Comparison of ENCODE assay signal across 1 cellular context in the genomic region with DNA sequence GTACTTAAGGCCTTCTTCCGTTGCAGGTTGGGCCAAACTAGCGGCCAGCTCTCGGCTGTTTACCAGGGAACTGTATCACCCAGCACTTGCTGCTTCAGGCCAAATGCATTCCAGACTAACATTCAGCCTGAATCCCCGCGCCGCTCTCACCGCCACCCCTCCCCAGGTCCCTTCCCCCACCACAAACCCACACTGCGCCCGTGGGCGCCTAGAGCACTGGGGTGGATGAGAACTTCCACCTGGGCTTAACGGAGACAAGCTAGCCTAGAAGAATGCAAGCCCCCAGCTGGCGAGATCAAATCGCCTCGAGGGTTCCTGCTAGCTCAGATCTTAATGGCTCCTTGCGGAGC.
TF ChIP-seq lines count a peak whose summit lies in the region.

No MANE protein-coding gene starts in this region.

TF ChIP-seq in K562, 482 proteins besides CTCF, POLR2A, EP300 and RAD21 (continued from another document and continues in another):
- TF ChIP-seq, protein P1, sequence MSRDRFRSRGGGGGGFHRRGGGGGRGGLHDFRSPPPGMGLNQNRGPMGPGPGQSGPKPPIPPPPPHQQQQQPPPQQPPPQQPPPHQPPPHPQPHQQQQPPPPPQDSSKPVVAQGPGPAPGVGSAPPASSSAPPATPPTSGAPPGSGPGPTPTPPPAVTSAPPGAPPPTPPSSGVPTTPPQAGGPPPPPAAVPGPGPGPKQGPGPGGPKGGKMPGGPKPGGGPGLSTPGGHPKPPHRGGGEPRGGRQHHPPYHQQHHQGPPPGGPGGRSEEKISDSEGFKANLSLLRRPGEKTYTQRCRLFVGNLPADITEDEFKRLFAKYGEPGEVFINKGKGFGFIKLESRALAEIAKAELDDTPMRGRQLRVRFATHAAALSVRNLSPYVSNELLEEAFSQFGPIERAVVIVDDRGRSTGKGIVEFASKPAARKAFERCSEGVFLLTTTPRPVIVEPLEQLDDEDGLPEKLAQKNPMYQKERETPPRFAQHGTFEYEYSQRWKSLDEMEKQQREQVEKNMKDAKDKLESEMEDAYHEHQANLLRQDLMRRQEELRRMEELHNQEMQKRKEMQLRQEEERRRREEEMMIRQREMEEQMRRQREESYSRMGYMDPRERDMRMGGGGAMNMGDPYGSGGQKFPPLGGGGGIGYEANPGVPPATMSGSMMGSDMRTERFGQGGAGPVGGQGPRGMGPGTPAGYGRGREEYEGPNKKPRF (IDR thresholded peaks at IDR 0.05; ENCODE audit: low read depth, low read length), result no peak
- TF ChIP-seq COPS2 (conservative IDR thresholded peaks at IDR 0.05), result no peak
- TF ChIP-seq RBFOX2 (IDR thresholded peaks at IDR 0.05; ENCODE audit: low read depth, low read length), result no peak
- no peak for TF ChIP-seq FOXK2 (conservative IDR thresholded peaks at IDR 0.05 in 1 of 2, IDR thresholded peaks at IDR 0.05 in 1 of 2; ENCODE audit: low read depth in 2 of 2)
- TF ChIP-seq ARID2 (IDR thresholded peaks at IDR 0.05), result 0 out of 2 replicates have a peak, but pooled peaks have one; percentile 24
- no peak for TF ChIP-seq ZBTB7A (IDR thresholded peaks at IDR 0.05; ENCODE audit: borderline replicate concordance, control insufficient read depth, low read depth, low read length)
- TF ChIP-seq, protein P2, sequence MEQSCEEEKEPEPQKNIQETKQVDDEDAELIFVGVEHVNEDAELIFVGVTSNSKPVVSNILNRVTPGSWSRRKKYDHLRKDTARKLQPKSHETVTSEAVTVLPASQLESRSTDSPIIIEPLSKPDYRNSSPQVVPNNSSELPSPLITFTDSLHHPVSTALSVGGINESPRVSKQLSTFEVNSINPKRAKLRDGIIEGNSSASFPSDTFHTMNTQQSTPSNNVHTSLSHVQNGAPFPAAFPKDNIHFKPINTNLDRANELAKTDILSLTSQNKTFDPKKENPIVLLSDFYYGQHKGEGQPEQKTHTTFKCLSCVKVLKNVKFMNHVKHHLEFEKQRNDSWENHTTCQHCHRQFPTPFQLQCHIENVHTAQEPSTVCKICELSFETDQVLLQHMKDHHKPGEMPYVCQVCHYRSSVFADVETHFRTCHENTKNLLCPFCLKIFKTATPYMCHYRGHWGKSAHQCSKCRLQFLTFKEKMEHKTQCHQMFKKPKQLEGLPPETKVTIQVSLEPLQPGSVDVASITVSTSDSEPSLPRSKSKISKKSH (CRISPR knock-in tag; IDR thresholded peaks at IDR 0.05), result no peak
- TF ChIP-seq ADNP (tag; IDR thresholded peaks at IDR 0.05), result no peak
- TF ChIP-seq POLR2AphosphoS2 (IDR thresholded peaks at IDR 0.05; ENCODE audit: low read length), result no peak
- TF ChIP-seq ZNF408 (CRISPR knock-in tag; IDR thresholded peaks at IDR 0.05; ENCODE audit: low read depth), result no peak
- TF ChIP-seq U2AF1 (optimal IDR thresholded peaks at IDR 0.05; ENCODE audit: low read depth, low read length), result no peak
- TF ChIP-seq BRCA1 (IDR thresholded peaks at IDR 0.05), result no peak
- no peak for TF ChIP-seq BRCA1 (CRISPR knock-in tag; IDR thresholded peaks at IDR 0.05)
- no peak for TF ChIP-seq ILF3 (IDR thresholded peaks at IDR 0.05; ENCODE audit: borderline replicate concordance)
- no peak for TF ChIP-seq NCOA2 (IDR thresholded peaks at IDR 0.05; ENCODE audit: partially characterized antibody in 2 of 2)
- TF ChIP-seq ZNF445 (CRISPR knock-in tag; IDR thresholded peaks at IDR 0.05; ENCODE audit: low read depth), result no peak
- TF ChIP-seq, protein P3, sequence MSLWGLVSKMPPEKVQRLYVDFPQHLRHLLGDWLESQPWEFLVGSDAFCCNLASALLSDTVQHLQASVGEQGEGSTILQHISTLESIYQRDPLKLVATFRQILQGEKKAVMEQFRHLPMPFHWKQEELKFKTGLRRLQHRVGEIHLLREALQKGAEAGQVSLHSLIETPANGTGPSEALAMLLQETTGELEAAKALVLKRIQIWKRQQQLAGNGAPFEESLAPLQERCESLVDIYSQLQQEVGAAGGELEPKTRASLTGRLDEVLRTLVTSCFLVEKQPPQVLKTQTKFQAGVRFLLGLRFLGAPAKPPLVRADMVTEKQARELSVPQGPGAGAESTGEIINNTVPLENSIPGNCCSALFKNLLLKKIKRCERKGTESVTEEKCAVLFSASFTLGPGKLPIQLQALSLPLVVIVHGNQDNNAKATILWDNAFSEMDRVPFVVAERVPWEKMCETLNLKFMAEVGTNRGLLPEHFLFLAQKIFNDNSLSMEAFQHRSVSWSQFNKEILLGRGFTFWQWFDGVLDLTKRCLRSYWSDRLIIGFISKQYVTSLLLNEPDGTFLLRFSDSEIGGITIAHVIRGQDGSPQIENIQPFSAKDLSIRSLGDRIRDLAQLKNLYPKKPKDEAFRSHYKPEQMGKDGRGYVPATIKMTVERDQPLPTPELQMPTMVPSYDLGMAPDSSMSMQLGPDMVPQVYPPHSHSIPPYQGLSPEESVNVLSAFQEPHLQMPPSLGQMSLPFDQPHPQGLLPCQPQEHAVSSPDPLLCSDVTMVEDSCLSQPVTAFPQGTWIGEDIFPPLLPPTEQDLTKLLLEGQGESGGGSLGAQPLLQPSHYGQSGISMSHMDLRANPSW (CRISPR knock-in tag; IDR thresholded peaks at IDR 0.05), result 0 out of 2 replicates have a peak, but pooled peaks have one; percentile 22
- TF ChIP-seq ZNF699 (CRISPR knock-in tag; IDR thresholded peaks at IDR 0.05; ENCODE audit: insufficient replicate concordance), result no peak
- no peak for TF ChIP-seq JUND (IDR thresholded peaks at IDR 0.05; ENCODE audit: borderline replicate concordance, low read depth, low read length)
- no peak for TF ChIP-seq JUND (tag; IDR thresholded peaks at IDR 0.05; ENCODE audit: borderline replicate concordance, low read depth, low read length)
- TF ChIP-seq, protein P4, sequence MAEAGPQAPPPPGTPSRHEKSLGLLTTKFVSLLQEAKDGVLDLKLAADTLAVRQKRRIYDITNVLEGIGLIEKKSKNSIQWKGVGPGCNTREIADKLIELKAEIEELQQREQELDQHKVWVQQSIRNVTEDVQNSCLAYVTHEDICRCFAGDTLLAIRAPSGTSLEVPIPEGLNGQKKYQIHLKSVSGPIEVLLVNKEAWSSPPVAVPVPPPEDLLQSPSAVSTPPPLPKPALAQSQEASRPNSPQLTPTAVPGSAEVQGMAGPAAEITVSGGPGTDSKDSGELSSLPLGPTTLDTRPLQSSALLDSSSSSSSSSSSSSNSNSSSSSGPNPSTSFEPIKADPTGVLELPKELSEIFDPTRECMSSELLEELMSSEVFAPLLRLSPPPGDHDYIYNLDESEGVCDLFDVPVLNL (CRISPR knock-in tag; IDR thresholded peaks at IDR 0.05; ENCODE audit: low read depth), result no peak
- no peak for TF ChIP-seq ZNF12 (CRISPR knock-in tag; IDR thresholded peaks at IDR 0.05)
- no peak for TF ChIP-seq KLF1 (tag; IDR thresholded peaks at IDR 0.05)
- TF ChIP-seq ZNF644 (tag; IDR thresholded peaks at IDR 0.05; ENCODE audit: low read depth), result no peak
- TF ChIP-seq, protein P5, sequence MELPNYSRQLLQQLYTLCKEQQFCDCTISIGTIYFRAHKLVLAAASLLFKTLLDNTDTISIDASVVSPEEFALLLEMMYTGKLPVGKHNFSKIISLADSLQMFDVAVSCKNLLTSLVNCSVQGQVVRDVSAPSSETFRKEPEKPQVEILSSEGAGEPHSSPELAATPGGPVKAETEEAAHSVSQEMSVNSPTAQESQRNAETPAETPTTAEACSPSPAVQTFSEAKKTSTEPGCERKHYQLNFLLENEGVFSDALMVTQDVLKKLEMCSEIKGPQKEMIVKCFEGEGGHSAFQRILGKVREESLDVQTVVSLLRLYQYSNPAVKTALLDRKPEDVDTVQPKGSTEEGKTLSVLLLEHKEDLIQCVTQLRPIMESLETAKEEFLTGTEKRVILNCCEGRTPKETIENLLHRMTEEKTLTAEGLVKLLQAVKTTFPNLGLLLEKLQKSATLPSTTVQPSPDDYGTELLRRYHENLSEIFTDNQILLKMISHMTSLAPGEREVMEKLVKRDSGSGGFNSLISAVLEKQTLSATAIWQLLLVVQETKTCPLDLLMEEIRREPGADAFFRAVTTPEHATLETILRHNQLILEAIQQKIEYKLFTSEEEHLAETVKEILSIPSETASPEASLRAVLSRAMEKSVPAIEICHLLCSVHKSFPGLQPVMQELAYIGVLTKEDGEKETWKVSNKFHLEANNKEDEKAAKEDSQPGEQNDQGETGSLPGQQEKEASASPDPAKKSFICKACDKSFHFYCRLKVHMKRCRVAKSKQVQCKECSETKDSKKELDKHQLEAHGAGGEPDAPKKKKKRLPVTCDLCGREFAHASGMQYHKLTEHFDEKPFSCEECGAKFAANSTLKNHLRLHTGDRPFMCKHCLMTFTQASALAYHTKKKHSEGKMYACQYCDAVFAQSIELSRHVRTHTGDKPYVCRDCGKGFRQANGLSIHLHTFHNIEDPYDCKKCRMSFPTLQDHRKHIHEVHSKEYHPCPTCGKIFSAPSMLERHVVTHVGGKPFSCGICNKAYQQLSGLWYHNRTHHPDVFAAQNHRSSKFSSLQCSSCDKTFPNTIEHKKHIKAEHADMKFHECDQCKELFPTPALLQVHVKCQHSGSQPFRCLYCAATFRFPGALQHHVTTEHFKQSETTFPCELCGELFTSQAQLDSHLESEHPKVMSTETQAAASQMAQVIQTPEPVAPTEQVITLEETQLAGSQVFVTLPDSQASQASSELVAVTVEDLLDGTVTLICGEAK (IDR thresholded peaks at IDR 0.05), result no peak
- TF ChIP-seq, protein P5 (CRISPR knock-in tag; IDR thresholded peaks at IDR 0.05), result no peak
- no peak for TF ChIP-seq POLR2B (IDR thresholded peaks at IDR 0.05; ENCODE audit: low read depth, partially characterized antibody)
- no peak for TF ChIP-seq HOXB6 (CRISPR knock-in tag; IDR thresholded peaks at IDR 0.05; ENCODE audit: borderline replicate concordance)
- no peak for TF ChIP-seq ZNF830 (CRISPR knock-in tag; IDR thresholded peaks at IDR 0.05)
- TF ChIP-seq CBFB (CRISPR knock-in tag; IDR thresholded peaks at IDR 0.05), result no peak
- TF ChIP-seq EHMT2 (IDR thresholded peaks at IDR 0.05), result no peak
- no peak for TF ChIP-seq FOXP1 (CRISPR knock-in tag; IDR thresholded peaks at IDR 0.05)
- TF ChIP-seq, protein P6, sequence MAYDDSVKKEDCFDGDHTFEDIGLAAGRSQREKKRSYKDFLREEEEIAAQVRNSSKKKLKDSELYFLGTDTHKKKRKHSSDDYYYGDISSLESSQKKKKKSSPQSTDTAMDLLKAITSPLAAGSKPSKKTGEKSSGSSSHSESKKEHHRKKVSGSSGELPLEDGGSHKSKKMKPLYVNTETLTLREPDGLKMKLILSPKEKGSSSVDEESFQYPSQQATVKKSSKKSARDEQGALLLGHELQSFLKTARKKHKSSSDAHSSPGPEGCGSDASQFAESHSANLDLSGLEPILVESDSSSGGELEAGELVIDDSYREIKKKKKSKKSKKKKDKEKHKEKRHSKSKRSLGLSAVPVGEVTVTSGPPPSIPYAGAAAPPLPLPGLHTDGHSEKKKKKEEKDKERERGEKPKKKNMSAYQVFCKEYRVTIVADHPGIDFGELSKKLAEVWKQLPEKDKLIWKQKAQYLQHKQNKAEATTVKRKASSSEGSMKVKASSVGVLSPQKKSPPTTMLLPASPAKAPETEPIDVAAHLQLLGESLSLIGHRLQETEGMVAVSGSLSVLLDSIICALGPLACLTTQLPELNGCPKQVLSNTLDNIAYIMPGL (CRISPR knock-in tag; IDR thresholded peaks at IDR 0.05), result 0 out of 2 replicates have a peak, but pooled peaks have one; percentile 16
- TF ChIP-seq, protein P7, sequence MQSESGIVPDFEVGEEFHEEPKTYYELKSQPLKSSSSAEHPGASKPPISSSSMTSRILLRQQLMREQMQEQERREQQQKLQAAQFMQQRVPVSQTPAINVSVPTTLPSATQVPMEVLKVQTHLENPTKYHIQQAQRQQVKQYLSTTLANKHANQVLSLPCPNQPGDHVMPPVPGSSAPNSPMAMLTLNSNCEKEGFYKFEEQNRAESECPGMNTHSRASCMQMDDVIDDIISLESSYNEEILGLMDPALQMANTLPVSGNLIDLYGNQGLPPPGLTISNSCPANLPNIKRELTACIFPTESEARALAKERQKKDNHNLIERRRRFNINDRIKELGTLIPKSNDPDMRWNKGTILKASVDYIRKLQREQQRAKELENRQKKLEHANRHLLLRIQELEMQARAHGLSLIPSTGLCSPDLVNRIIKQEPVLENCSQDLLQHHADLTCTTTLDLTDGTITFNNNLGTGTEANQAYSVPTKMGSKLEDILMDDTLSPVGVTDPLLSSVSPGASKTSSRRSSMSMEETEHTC (IDR thresholded peaks at IDR 0.05), result no peak
- TF ChIP-seq, protein P8, sequence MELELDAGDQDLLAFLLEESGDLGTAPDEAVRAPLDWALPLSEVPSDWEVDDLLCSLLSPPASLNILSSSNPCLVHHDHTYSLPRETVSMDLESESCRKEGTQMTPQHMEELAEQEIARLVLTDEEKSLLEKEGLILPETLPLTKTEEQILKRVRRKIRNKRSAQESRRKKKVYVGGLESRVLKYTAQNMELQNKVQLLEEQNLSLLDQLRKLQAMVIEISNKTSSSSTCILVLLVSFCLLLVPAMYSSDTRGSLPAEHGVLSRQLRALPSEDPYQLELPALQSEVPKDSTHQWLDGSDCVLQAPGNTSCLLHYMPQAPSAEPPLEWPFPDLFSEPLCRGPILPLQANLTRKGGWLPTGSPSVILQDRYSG (tag; conservative IDR thresholded peaks at IDR 0.05; ENCODE audit: low read depth), result no peak
- TF ChIP-seq, protein P9, sequence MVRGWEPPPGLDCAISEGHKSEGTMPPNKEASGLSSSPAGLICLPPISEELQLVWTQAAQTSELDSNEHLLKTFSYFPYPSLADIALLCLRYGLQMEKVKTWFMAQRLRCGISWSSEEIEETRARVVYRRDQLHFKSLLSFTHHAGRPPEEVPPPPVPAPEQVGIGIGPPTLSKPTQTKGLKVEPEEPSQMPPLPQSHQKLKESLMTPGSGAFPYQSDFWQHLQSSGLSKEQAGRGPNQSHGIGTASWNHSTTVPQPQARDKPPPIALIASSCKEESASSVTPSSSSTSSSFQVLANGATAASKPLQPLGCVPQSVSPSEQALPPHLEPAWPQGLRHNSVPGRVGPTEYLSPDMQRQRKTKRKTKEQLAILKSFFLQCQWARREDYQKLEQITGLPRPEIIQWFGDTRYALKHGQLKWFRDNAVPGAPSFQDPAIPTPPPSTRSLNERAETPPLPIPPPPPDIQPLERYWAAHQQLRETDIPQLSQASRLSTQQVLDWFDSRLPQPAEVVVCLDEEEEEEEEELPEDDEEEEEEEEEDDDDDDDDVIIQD (CRISPR knock-in tag; IDR thresholded peaks at IDR 0.05), result no peak
